21 cellular contexts compared by ENCODE assay signal in the genomic region with DNA sequence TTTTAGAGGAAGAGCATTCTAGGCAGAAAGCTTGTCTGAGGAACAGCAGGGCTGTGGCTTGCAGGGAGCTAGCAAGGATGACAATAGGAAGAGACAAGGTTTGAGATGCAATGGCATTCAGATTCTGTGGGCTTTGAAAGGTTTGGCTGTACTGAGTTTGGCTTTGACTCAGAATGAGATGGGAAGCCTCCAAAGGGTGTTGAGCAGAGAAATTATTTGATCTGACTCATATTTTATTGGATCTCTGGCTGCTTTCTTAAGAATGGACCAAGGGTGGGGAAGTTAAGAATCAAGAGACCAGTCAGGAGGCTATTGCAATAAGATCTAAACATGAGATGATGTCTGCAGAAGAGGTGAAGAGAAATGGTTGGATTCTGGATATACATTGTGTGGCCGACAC.
"Had no signal": no experiment of that assay in that cellular context is flagged by ENCODE, and none has a peak within 500 bp of the region (broad histone marks: within the 10 kb centered on the region; RNA-seq: fewer than 3 reads in every experiment).

No MANE protein-coding gene starts in this region.

- H3K36me3 ChIP-seq: breast epithelium, SJSA1 had no signal

- H3K4me3 ChIP-seq: breast epithelium, SJSA1 had no signal

- H3K9me3 Mint-ChIP-seq: activated CD8-positive, alpha-beta T cell treated with anti-CD3 and anti-CD28 coated beads for 36 hours; T-helper 1 cell treated with Interleukin-12 subunit alpha and Interleukin-12 subunit beta and Interleukin-4 antibody, amounts not matched to agents 30 μg/mL and 1 μg/mL, for 36 hours had no signal

- H3K9me3 ChIP-seq: breast epithelium, SJSA1 had no signal

- H3K27ac ChIP-seq: breast epithelium, SJSA1 had no signal

- H3K4me1 ChIP-seq: breast epithelium, SJSA1 had no signal

- H3K27me3 ChIP-seq: breast epithelium, SJSA1 had no signal

- H3K27me3 Mint-ChIP-seq: activated CD8-positive, alpha-beta T cell treated with anti-CD3 and anti-CD28 coated beads for 36 hours; activated naive CD4-positive, alpha-beta T cell treated with anti-CD3 and anti-CD28 coated beads, Interleukin-2, amount 50 U/mL, for 24 hours had no signal

- H3K4me1 Mint-ChIP-seq: activated naive CD4-positive, alpha-beta T cell treated with anti-CD3 and anti-CD28 coated beads, Interleukin-2, amount 50 U/mL, for 24 hours had no signal

- H3K27ac Mint-ChIP-seq: activated CD8-positive, alpha-beta T cell treated with anti-CD3 and anti-CD28 coated beads for 36 hours; activated naive CD4-positive, alpha-beta T cell treated with anti-CD3 and anti-CD28 coated beads, Interleukin-2, amount 50 U/mL, for 24 hours; activated T-cell treated with anti-CD3 and anti-CD28 coated beads, Interleukin-2, amount 50 U/mL, for 72 hours; T-helper 1 cell treated with Interleukin-12 subunit alpha and Interleukin-12 subunit beta and Interleukin-4 antibody, amounts not matched to agents 30 μg/mL and 1 μg/mL, for 36 hours had no signal

- ATAC-seq: activated CD4-positive, CD25-positive, alpha-beta regulatory T cell treated with anti-CD3 and anti-CD28 coated beads, Interleukin-2, amount 50 U/mL, for 24 hours; activated CD8-positive, alpha-beta T cell treated with anti-CD3 and anti-CD28 coated beads for 36 hours; activated T-cell treated with anti-CD3 and anti-CD28 coated beads, Interleukin-2, amount 50 U/mL, for 72 hours; SK-N-SH treated with all-trans-retinoic acid at 6 μM for 48 hours had no signal

- H3K4me3 Mint-ChIP-seq: activated CD8-positive, alpha-beta T cell treated with anti-CD3 and anti-CD28 coated beads for 36 hours; activated naive CD4-positive, alpha-beta T cell treated with anti-CD3 and anti-CD28 coated beads, Interleukin-2, amount 50 U/mL, for 24 hours; activated T-cell treated with anti-CD3 and anti-CD28 coated beads, Interleukin-2, amount 50 U/mL, for 72 hours; T-helper 1 cell treated with Interleukin-12 subunit alpha and Interleukin-12 subunit beta and Interleukin-4 antibody, amounts not matched to agents 30 μg/mL and 1 μg/mL, for 36 hours had no signal

- H3K36me3 Mint-ChIP-seq: activated naive CD4-positive, alpha-beta T cell treated with anti-CD3 and anti-CD28 coated beads, Interleukin-2, amount 50 U/mL, for 24 hours had no signal

- DNase-seq: activated CD4-positive, alpha-beta T cell treated with anti-CD3 and anti-CD28 coated beads for 4 hours; activated CD8-positive, alpha-beta memory T cell treated with anti-CD3 and anti-CD28 coated beads, Interleukin-2, amount 50 U/mL, for 4 hours; activated CD8-positive, alpha-beta T cell treated with anti-CD3 and anti-CD28 coated beads for 36 hours; activated naive CD4-positive, alpha-beta T cell; activated T-cell treated with anti-CD3 and anti-CD28 coated beads, Interleukin-2, amount 50 U/mL, for 72 hours; caudate nucleus; NCI-H1105 treated with DMSO at 0.1 percent for 48 hours; NCI-H1436 treated with DMSO at 0.1 percent for 48 hours; NCI-H187; NCI-H2081; NCI-H510A treated with DMSO at 0.1 percent for 48 hours; NCI-H69; NK-92 treated with Interleukin-12 subunit alpha and Interleukin-12 subunit beta, amount 100 ng/mL, for 24 hours; SHP77; SW 1271 had no signal
